Comparison of ENCODE assay signal across 17 cellular contexts in genomic region chr11:88206746-88207145, GRCh38. TPM values are rescaled to one million over a fixed set of nuclear protein-coding genes. Genes with fewer than 3 reads are reported as not detected.
DNase-seq lines count a peak whose midpoint lies in the region; ATAC-seq and TF ChIP-seq lines count a peak whose summit lies in the region.
"Had no signal": no experiment of that assay in that cellular context is flagged by ENCODE, and none has a peak within 500 bp of the region (broad histone marks: within the 10 kb centered on the region; RNA-seq: fewer than 3 reads in every experiment).

No MANE protein-coding gene starts in this region.

- H3K27ac Mint-ChIP-seq in endothelial cell (ENCODE audit: unreplicated experiment): no peak overlapping the region
- H3K27ac Mint-ChIP-seq: IgD-negative memory B cell had no signal

- no peaks in the 10 kb centered on the region for H3K36me3 ChIP-seq in ovary

- intact Hi-C loops in ovary (cut with DNase I): no loop called here

- DNase-seq in AG08395 (ENCODE audit: low spot score) (peak; percentile 31), epithelial cell of proximal tubule (ENCODE audit: low read depth) (peak; percentile 12), endothelial cell (ENCODE audit: low spot score) (no peak), ovary (no peak), NCI-H2196 treated with DMSO at 0.1 percent for 48 hours (lab: John Stamatoyannopoulos, UW; ENCODE audit: unreplicated experiment) (no peak)
- DNase-seq: anterior cingulate cortex, Calu3, dorsolateral prefrontal cortex, GOT3, kidney, NCI-H146, NCI-H524 had no signal

- TF ChIP-seq EP300 in ovary (IDR thresholded peaks at IDR 0.05): no peak

- H3K4me3 Mint-ChIP-seq in endothelial cell (ENCODE audit: unreplicated experiment): no peak overlapping the region
- H3K4me3 Mint-ChIP-seq: IgD-negative memory B cell had no signal

- no peaks in the 10 kb centered on the region for H3K27me3 Mint-ChIP-seq in endothelial cell (ENCODE audit: unreplicated experiment)
- H3K27me3 Mint-ChIP-seq: IgD-negative memory B cell had no signal

- WGBS in ovary, 3 donors: 0 to 45% (median 0%) methylated on average over 1 of the region's 1 CpG

- H3K4me3 ChIP-seq in epithelial cell of proximal tubule (ENCODE audit: low read depth, low read length): no peak overlapping the region
- H3K4me3 ChIP-seq in ovary: no peak overlapping the region
- H3K4me3 ChIP-seq: dorsolateral prefrontal cortex had no signal

- no peaks in the 10 kb centered on the region for H3K36me3 Mint-ChIP-seq in endothelial cell (ENCODE audit: low read depth, unreplicated experiment)

- no peaks in the 10 kb centered on the region for H3K4me1 ChIP-seq in ovary (ENCODE audit: insufficient read depth)

- ATAC-seq in GM18511 (IDR thresholded peaks at IDR 0.05; ENCODE audit: unreplicated experiment): peak; percentile 80
- ATAC-seq in HG02981 (IDR thresholded peaks at IDR 0.05; ENCODE audit: unreplicated experiment): peak; percentile 58
- ATAC-seq in HG03045 (IDR thresholded peaks at IDR 0.05; ENCODE audit: unreplicated experiment): no peak
- ATAC-seq: Panc1 had no signal

- peaks cover 0 to 2% of the 10 kb centered on the region in 2 donors for H3K9me3 ChIP-seq in ovary

- H3K4me1 Mint-ChIP-seq in endothelial cell (ENCODE audit: unreplicated experiment): no peaks in the 10 kb centered on the region
- H3K4me1 Mint-ChIP-seq: IgD-negative memory B cell had no signal

- TF ChIP-seq POLR2A in ovary (IDR thresholded peaks at IDR 0.05): no peak

- no peak overlapping the region for H3K27ac ChIP-seq in ovary
- H3K27ac ChIP-seq: dorsolateral prefrontal cortex had no signal

- no peaks in the 10 kb centered on the region for H3K27me3 ChIP-seq in ovary
- H3K27me3 ChIP-seq: dorsolateral prefrontal cortex had no signal

- TF ChIP-seq CTCF in epithelial cell of proximal tubule (conservative IDR thresholded peaks at IDR 0.05; ENCODE audit: low read depth, low read length) (no peak), endothelial cell (IDR thresholded peaks at IDR 0.05; ENCODE audit: unreplicated experiment) (no peak), ovary (IDR thresholded peaks at IDR 0.05) (no peak)

- no peaks in the 10 kb centered on the region for H3K9me3 Mint-ChIP-seq in endothelial cell (ENCODE audit: unreplicated experiment)
- H3K9me3 Mint-ChIP-seq: IgD-negative memory B cell had no signal

RNA-seq across cellular contexts. Expression of gene RAB38, which starts 31.5 kb away (rescaled TPM):
- 9.6 and 10.5 TPM in 2 replicates for total RNA-seq in epithelial cell of proximal tubule
- 10.4 TPM for total RNA-seq in endothelial cell (ENCODE audit: unreplicated experiment)
- 1 to 10 TPM in 6 of 7 donors, under 1 TPM in 1; 0.91 to 4.3 (median 2.4) TPM for total RNA-seq in ovary
- 1 to 10 TPM; 1.8 to 4.0 TPM for polyA plus RNA-seq in ovary
- polyA plus RNA-seq: IgD-negative memory B cell had no signal

Comparison
In these comparisons a context has a peak if more than half of its experiments do, and no peak if none do; other contexts are left out.
1. DNase-seq: peak in AG08395 (single experiment) and epithelial cell of proximal tubule (single experiment); none in endothelial cell (single experiment), ovary (0 of 5) and NCI-H2196 treated with DMSO at 0.1 percent for 48 hours (single experiment).